ENCODE assay signal across 27 cellular contexts in genomic region chr4:47698837-47699236, GRCh38.
"Had no signal": no experiment of that assay in that cellular context is flagged by ENCODE, and none has a peak within 500 bp of the region (broad histone marks: within the 10 kb centered on the region; RNA-seq: fewer than 3 reads in every experiment).

No MANE protein-coding gene starts in this region.

- DNase-seq: activated B cell treated with CpG ODN at 0.5 μM for 24 hours; activated CD4-positive, alpha-beta T cell treated with anti-CD3 and anti-CD28 coated beads for 48 hours; activated CD4-positive, alpha-beta T cell treated with anti-CD3 and anti-CD28 coated beads, Interleukin-2, amount 50 U/mL, for 1 hour; activated CD4-positive, alpha-beta T cell treated with anti-CD3 and anti-CD28 coated beads, Interleukin-2, amount 50 U/mL, for 48 hours; activated CD8-positive, alpha-beta memory T cell treated with anti-CD3 and anti-CD28 coated beads for 24 hours; activated CD8-positive, alpha-beta T cell treated with anti-CD3 and anti-CD28 coated beads for 36 hours; activated effector memory CD4-positive, alpha-beta T cell treated with anti-CD3 and anti-CD28 coated beads, Interleukin-2, amount 50 U/mL, for 16 hours; activated naive CD4-positive, alpha-beta T cell; activated naive CD4-positive, alpha-beta T cell treated with anti-CD3 and anti-CD28 coated beads, Interleukin-2, amount 10 ng/mL, durations not matched to agents 7 days and 5 days; activated naive CD8-positive, alpha-beta T cell treated with anti-CD3 and anti-CD28 coated beads, Interleukin-2, amount 10 ng/mL, durations not matched to agents 7 days and 5 days; activated T-cell treated with anti-CD3 and anti-CD28 coated beads, Interleukin-2, amount 50 U/mL, for 4 hours; caudate nucleus; cortex of kidney; effector CD8-positive, alpha-beta T cell; foreskin fibroblast; head of caudate nucleus; T-helper 2 cell had no signal

- H3K36me3 ChIP-seq: ascending aorta had no signal

- ATAC-seq: activated CD4-positive, CD25-positive, alpha-beta regulatory T cell treated with anti-CD3 and anti-CD28 coated beads, Interleukin-2, amount 50 U/mL, for 24 hours; activated CD8-positive, alpha-beta T cell treated with anti-CD3 and anti-CD28 coated beads for 36 hours; activated naive CD4-positive, alpha-beta T cell treated with anti-CD3 and anti-CD28 coated beads, Interleukin-2, amount 50 U/mL, for 72 hours; activated T-cell treated with anti-CD3 and anti-CD28 coated beads, Interleukin-2, amount 50 U/mL, for 4 hours; activated T-helper 17 cell treated with anti-CD3 and anti-CD28 coated beads, Interleukin-2, amount 50 U/mL, for 72 hours; esophagus mucosa had no signal

- H3K9me3 ChIP-seq: ascending aorta had no signal

- H3K4me3 ChIP-seq: ascending aorta had no signal

- H3K4me1 ChIP-seq: ascending aorta had no signal

- H3K27ac ChIP-seq: ascending aorta, VCaP had no signal

- H3K27me3 ChIP-seq: ascending aorta had no signal

- FAIRE-seq: colon, endometrium, endothelial cell of umbilical vein, frontal cortex had no signal
